ENCODE assay signal across 18 cellular contexts in the genomic region with DNA sequence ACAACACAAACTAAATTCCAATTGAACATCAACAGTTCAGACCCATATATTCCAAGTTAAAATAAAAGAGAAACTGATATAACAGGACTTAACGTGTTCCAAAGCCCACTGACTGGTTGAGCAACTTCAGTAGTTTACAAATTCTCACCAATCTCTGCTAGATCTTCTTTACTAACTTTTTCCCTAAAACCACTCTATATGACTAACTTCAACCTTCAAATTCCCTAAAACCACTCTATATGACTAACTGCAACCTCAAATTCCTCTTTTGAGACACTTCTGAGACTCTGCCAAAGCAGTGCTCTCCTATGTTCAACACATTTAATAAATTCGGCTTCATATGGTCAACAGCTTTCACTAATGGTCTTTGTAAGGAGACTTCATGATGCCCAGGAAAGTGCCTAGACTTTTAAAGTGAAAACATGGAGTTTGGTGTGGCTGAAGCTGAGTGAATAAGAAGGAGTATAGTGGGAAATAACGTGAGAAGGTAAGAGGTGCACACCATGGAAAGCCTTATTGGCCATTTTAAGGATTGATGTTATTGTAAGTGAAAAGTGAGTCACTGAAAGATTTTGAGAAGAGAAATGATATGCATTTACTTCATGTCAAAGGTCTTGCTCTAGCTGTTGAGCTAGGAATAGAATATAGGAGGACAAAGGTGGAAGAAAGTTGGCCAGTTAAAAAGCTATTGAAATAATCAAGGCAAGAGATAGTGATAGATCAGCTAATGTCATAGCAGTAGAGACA.
DNase-seq lines count a peak whose midpoint lies in the region; ATAC-seq, FAIRE-seq and TF ChIP-seq lines count a peak whose summit lies in the region.
"Had no signal": no experiment of that assay in that cellular context is flagged by ENCODE, and none has a peak within 500 bp of the region (broad histone marks: within the 10 kb centered on the region; RNA-seq: fewer than 3 reads in every experiment).

No MANE protein-coding gene starts in this region.

- TF ChIP-seq CTCF in fibroblast of pulmonary artery (IDR thresholded peaks at IDR 0.05; ENCODE audit: low read length, missing control alignments) = no peak

- no peak overlapping the region for H3K4me3 ChIP-seq in fibroblast of pulmonary artery (replicated peaks; ENCODE audit: low read depth, low read length)
- H3K4me3 ChIP-seq: A549, GM12878, lower lobe of right lung, transverse colon had no signal

- peak; percentile 90 for FAIRE-seq in RCC 7860 (lab: Jason Lieb, UNC)
- FAIRE-seq: A549, GM12878 had no signal

- DNase-seq in SKM-1 treated with dmso at 0.1 percent for 144 hours (lab: John Stamatoyannopoulos, UW; ENCODE audit: unreplicated experiment) (peak; percentile 41), SKM-1 (lab: John Stamatoyannopoulos, UW; ENCODE audit: unreplicated experiment) (no peak), RCC 7860 (ENCODE audit: low spot score) (peak; percentile 72), fibroblast of pulmonary artery (ENCODE audit: low read depth) (peak; percentile 27), NCI-H2107 (lab: John Stamatoyannopoulos, UW) (no peak), islet precursor cell (no peak), NCI-H524 (lab: John Stamatoyannopoulos, UW) (no peak)
- DNase-seq: activated naive CD8-positive, alpha-beta T cell treated with anti-CD3 and anti-CD28 coated beads, Interleukin-2, amount 50 U/mL, for 24 hours; DMS153; effector memory CD8-positive, alpha-beta T cell; lower lobe of right lung; NCI-H1092; SHP77 treated with DMSO at 0.1 percent for 48 hours; stimulated activated CD4-positive, alpha-beta T cell treated with anti-CD3 and anti-CD28 coated beads, Interleukin-12 subunit alpha, Interleukin-12 subunit beta, amount 100 ng/mL, for 4 hours; transverse colon had no signal

- no peak for ATAC-seq in HG03095 (IDR thresholded peaks at IDR 0.05; ENCODE audit: unreplicated experiment)
- ATAC-seq: A549; activated naive CD8-positive, alpha-beta T cell treated with anti-CD3 and anti-CD28 coated beads, Interleukin-2, amount 50 U/mL, for 24 hours; effector memory CD8-positive, alpha-beta T cell; GM12878; lower lobe of right lung had no signal

Comparison
In these comparisons a context has a peak if more than half of its experiments do, and no peak if none do; other contexts are left out.
1. DNase-seq: peak in SKM-1 treated with dmso at 0.1 percent for 144 hours (single experiment), RCC 7860 (single experiment) and fibroblast of pulmonary artery (single experiment); none in SKM-1 (single experiment), NCI-H2107 (single experiment), islet precursor cell (single experiment) and NCI-H524 (0 of 2).